ENCODE assay signal across 1 cellular context in genomic region chr3:157136647-157137387, GRCh38.
TF ChIP-seq lines count a peak whose summit lies in the region.

No MANE protein-coding gene starts in this region.

TF ChIP-seq in HepG2, 621 proteins besides CTCF, POLR2A, EP300 and RAD21 (continued from another document and continues in another):
- TF ChIP-seq ZBTB34 (CRISPR knock-in tag; IDR thresholded peaks at IDR 0.05) (no peak), ZNF543 (CRISPR knock-in tag; IDR thresholded peaks at IDR 0.05) (peak; percentile 80), ZFP1 (CRISPR knock-in tag; IDR thresholded peaks at IDR 0.05) (no peak), ERF (CRISPR knock-in tag; IDR thresholded peaks at IDR 0.05) (peak; percentile 81), RBM22 (optimal IDR thresholded peaks at IDR 0.05; ENCODE audit: low read length) (no peak), NFIC (IDR thresholded peaks at IDR 0.05; ENCODE audit: low read length) (no peak), HHEX (CRISPR knock-in tag; IDR thresholded peaks at IDR 0.05) (0 out of 2 replicates have a peak, but pooled peaks have one; percentile 5), MXD3 (CRISPR knock-in tag; IDR thresholded peaks at IDR 0.05) (peak; percentile 44; the same call in 1 of the 2 replicates), ZNF788 (CRISPR knock-in tag; IDR thresholded peaks at IDR 0.05; ENCODE audit: borderline replicate concordance) (peak; percentile 77), SIN3B (IDR thresholded peaks at IDR 0.05; ENCODE audit: low read length) (no peak), TFDP1 (CRISPR knock-in tag; IDR thresholded peaks at IDR 0.05; ENCODE audit: borderline replicate concordance) (0 out of 2 replicates have a peak, but pooled peaks have one; percentile 36), ZNF652 (CRISPR knock-in tag; IDR thresholded peaks at IDR 0.05; ENCODE audit: borderline replicate concordance, low read depth) (peak; percentile 63; the same call in 1 of the 2 replicates), SMYD3 (CRISPR knock-in tag; IDR thresholded peaks at IDR 0.05) (no peak), TEF (CRISPR knock-in tag; IDR thresholded peaks at IDR 0.05) (no peak), RFX1 (IDR thresholded peaks at IDR 0.05) (no peak), ZMAT5 (CRISPR knock-in tag; IDR thresholded peaks at IDR 0.05; ENCODE audit: borderline replicate concordance, low read depth) (no peak), SATB2 (CRISPR knock-in tag; IDR thresholded peaks at IDR 0.05) (no peak), PRMT3 (CRISPR knock-in tag; IDR thresholded peaks at IDR 0.05; ENCODE audit: borderline replicate concordance, low read depth) (no peak), CHCHD3 (CRISPR knock-in tag; IDR thresholded peaks at IDR 0.05) (no peak), ZHX1 (CRISPR knock-in tag; IDR thresholded peaks at IDR 0.05; ENCODE audit: low read depth) (peak; percentile 76; the same call in 1 of the 2 replicates), ETS1 (CRISPR knock-in tag; IDR thresholded peaks at IDR 0.05) (no peak), ZNF75D (CRISPR knock-in tag; IDR thresholded peaks at IDR 0.05; ENCODE audit: borderline replicate concordance) (no peak), MATR3 (CRISPR knock-in tag; IDR thresholded peaks at IDR 0.05) (no peak), SRSF4 (IDR thresholded peaks at IDR 0.05; ENCODE audit: low read depth, low read length, poor library complexity, severe bottlenecking) (no peak), ZNF550 (CRISPR knock-in tag; IDR thresholded peaks at IDR 0.05; ENCODE audit: borderline replicate concordance) (no peak), ZBTB4 (CRISPR knock-in tag; IDR thresholded peaks at IDR 0.05; ENCODE audit: borderline replicate concordance) (peak; percentile 80; the same call in 1 of the 2 replicates), STAG1 (CRISPR knock-in tag; IDR thresholded peaks at IDR 0.05) (peak; percentile 22; the same call in 1 of the 2 replicates), ZNF512B (CRISPR knock-in tag; IDR thresholded peaks at IDR 0.05; ENCODE audit: borderline replicate concordance) (no peak), ZIK1 (CRISPR knock-in tag; IDR thresholded peaks at IDR 0.05; ENCODE audit: borderline replicate concordance, low read depth) (no peak), PHF20 (CRISPR knock-in tag; IDR thresholded peaks at IDR 0.05) (peak; percentile 19; the same call in 1 of the 2 replicates), MLX (CRISPR knock-in tag; IDR thresholded peaks at IDR 0.05) (peak; percentile 98), KDM5B (CRISPR knock-in tag; IDR thresholded peaks at IDR 0.05; ENCODE audit: borderline replicate concordance) (no peak; the same call in 1 of the 2 replicates), ARID3A (IDR thresholded peaks at IDR 0.05; ENCODE audit: low read depth, low read length) (no peak), NFATC3 (CRISPR knock-in tag; IDR thresholded peaks at IDR 0.05) (no peak), ZNF549 (CRISPR knock-in tag; IDR thresholded peaks at IDR 0.05) (peak; percentile 94), NRL (CRISPR knock-in tag; IDR thresholded peaks at IDR 0.05; ENCODE audit: borderline replicate concordance) (no peak), ISX (CRISPR knock-in tag; conservative IDR thresholded peaks at IDR 0.05) (no peak), HMGXB4 (CRISPR knock-in tag; IDR thresholded peaks at IDR 0.05; ENCODE audit: borderline replicate concordance in 1 of 2, low read depth in 1 of 2) (peak; percentile 19 to 35; a peak in 3 of 4 replicates), ZNF816 (CRISPR knock-in tag; IDR thresholded peaks at IDR 0.05; ENCODE audit: borderline replicate concordance) (no peak), ZNF772 (CRISPR knock-in tag; IDR thresholded peaks at IDR 0.05) (peak; percentile 56; the same call in 1 of the 2 replicates), NCOA1 (CRISPR knock-in tag; IDR thresholded peaks at IDR 0.05) (peak; percentile 83; the same call in 1 of the 2 replicates)
